In the genomic region with DNA sequence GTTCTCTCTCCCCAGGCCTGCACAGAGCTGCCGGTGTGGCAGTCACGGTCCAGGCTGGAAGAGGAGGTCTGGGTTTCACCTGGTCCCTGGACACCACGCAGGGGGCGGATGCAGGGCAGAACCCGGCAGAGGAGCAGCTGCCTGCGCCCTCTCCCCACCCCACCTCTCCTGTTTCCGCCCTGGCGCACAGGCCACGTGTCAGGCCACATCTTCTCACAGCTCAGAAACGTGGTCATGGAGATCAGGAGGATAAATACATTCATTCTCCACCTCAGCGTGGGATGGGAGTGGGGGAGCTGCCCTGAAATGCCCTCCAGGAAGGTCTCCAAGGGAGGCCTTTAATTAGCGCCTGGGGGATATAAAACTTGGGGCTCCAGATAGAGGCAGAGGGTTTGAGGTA, we compare ENCODE assay signal across 16 cellular contexts.
DNase-seq lines count a peak whose midpoint lies in the region; ATAC-seq, FAIRE-seq and TF ChIP-seq lines count a peak whose summit lies in the region.
"Had no signal": no experiment of that assay in that cellular context is flagged by ENCODE, and none has a peak within 500 bp of the region (broad histone marks: within the 10 kb centered on the region; RNA-seq: fewer than 3 reads in every experiment).

No MANE protein-coding gene starts in this region.

- no peak overlapping the region for H3K14ac ChIP-seq in H1 (ENCODE audit: insufficient read length)

- H3K18ac ChIP-seq in H1 (ENCODE audit: extremely low read depth, low read length) = no peak overlapping the region

- H2BK15ac ChIP-seq in H1 (ENCODE audit: low read length) = no peak overlapping the region

- POLR2A ChIA-PET in HepG2 (lab: Yijun Ruan, JAX) (no interaction called here), H1 (lab: Charles Lee; ENCODE audit: partially characterized antibody) (no interaction called here)

- H3K4ac ChIP-seq in H1 (replicated peaks; ENCODE audit: insufficient read length, low read depth, low read length) = no peak overlapping the region

- H3K9ac ChIP-seq in HepG2 (ENCODE audit: insufficient read depth, low read depth, low read length) = no peak overlapping the region
- H3K9ac ChIP-seq in H1 (replicated peaks in 1 of 4; ENCODE audit: extremely low read depth in 1 of 4, low read depth in 3 of 4, low read length in 3 of 4) = no peak overlapping the region
- H3K9ac ChIP-seq: BLaER1 treated with 17β-estradiol and CSF1 and Interleukin-3, amounts not matched to agents 10 nM and 100 nM had no signal

- no peak overlapping the region for H2BK120ac ChIP-seq in H1 (replicated peaks; ENCODE audit: low read depth, low read length)

- CTCF ChIA-PET in HepG2 (lab: Yijun Ruan, JAX; ENCODE audit: low intra/inter-chr PET ratio, low total read pairs) = interaction anchor here (1.8 kb wide), 1 partner anchor 243 kb away, joined by 12 read pairs; no protein-coding TSS in a partner anchor
- CTCF ChIA-PET in H1 (lab: Charles Lee; ENCODE audit: partially characterized antibody) = interaction anchor here (0.6 to 3.7 kb wide), 8 partner anchors 10 to 228 kb away, joined by 3 to 26 read pairs (median 6); no protein-coding TSS in a partner anchor

- H3K36me3 ChIP-seq in HepG2 (replicated peaks in 1 of 2; ENCODE audit: control insufficient read depth in 1 of 2, insufficient read depth in 2 of 2, low read length in 2 of 2) (no peaks in the 10 kb centered on the region), right lobe of liver (no peaks in the 10 kb centered on the region), H1 (ENCODE audit: control insufficient read depth in 2 of 4, insufficient read depth in 4 of 4, low read length in 3 of 4) (no peaks in the 10 kb centered on the region)
- H3K36me3 ChIP-seq: BLaER1 treated with 17β-estradiol and CSF1 and Interleukin-3, amounts not matched to agents 10 nM and 100 nM had no signal

- H3K9me3 ChIP-seq in HepG2 (ENCODE audit: low read length) (no peaks in the 10 kb centered on the region), right lobe of liver (no peaks in the 10 kb centered on the region), H1 (ENCODE audit: insufficient read depth in 2 of 2, low read depth in 1 of 2, low read length in 1 of 2) (no peaks in the 10 kb centered on the region)
- H3K9me3 ChIP-seq: BLaER1 treated with 17β-estradiol and CSF1 and Interleukin-3, amounts not matched to agents 10 nM and 100 nM had no signal

- BruUV-seq in HepG2 (replicated peaks; lab: Mats Ljungman, UMichigan) = no TSS peak

- no peak overlapping the region for H3K27ac ChIP-seq in HepG2 (ENCODE audit: extremely low read length, insufficient read depth, low read length)
- no peak overlapping the region for H3K27ac ChIP-seq in right lobe of liver
- H3K27ac ChIP-seq in H1 (ENCODE audit: low read depth, low read length) = no peak overlapping the region
- H3K27ac ChIP-seq: BLaER1 treated with 17β-estradiol and CSF1 and Interleukin-3, amounts not matched to agents 10 nM and 100 nM had no signal

- no peak overlapping the region for H3K56ac ChIP-seq in H1 (replicated peaks; ENCODE audit: insufficient read length, low read depth, low read length)

- H3K23ac ChIP-seq in H1 (ENCODE audit: insufficient read length) = no peak overlapping the region

- H2BK20ac ChIP-seq in H1 (ENCODE audit: low read length) = no peak overlapping the region

- H3K4me2 ChIP-seq in HepG2 (ENCODE audit: low read depth, low read length) (no peak overlapping the region), H1 (ENCODE audit: insufficient read depth in 1 of 2, low read depth in 2 of 2, low read length in 2 of 2) (no peak overlapping the region)
- H3K4me2 ChIP-seq: BLaER1 treated with 17β-estradiol and CSF1 and Interleukin-3, amounts not matched to agents 10 nM and 100 nM had no signal

- no peak for FAIRE-seq in HepG2 (lab: Jason Lieb, UNC)
- no peak for FAIRE-seq in H1 (lab: Jason Lieb, UNC)
- FAIRE-seq: GM12878 had no signal

- intact Hi-C loops in HepG2 (cut with micrococcal nuclease; ENCODE audit: unreplicated experiment) = loop anchor here (5.0 kb wide), 1 partner anchor 366 kb away; no protein-coding TSS in a partner anchor
- intact Hi-C loops in right lobe of liver (cut with DNase I) = no loop called here

- H3K4me3 ChIP-seq in HepG2 (replicated peaks in 1 of 3; ENCODE audit: insufficient read depth in 1 of 3, low read depth in 2 of 3, low read length in 3 of 3) (no peak overlapping the region), right lobe of liver (no peak overlapping the region), H1 (ENCODE audit: extremely low read depth in 1 of 4, insufficient read depth in 2 of 4, low read depth in 3 of 4, low read length in 4 of 4) (no peak overlapping the region)
- H3K4me3 ChIP-seq: BLaER1 treated with 17β-estradiol and CSF1 and Interleukin-3, amounts not matched to agents 10 nM and 100 nM; GM12878 had no signal

- no peak overlapping the region for H2BK5ac ChIP-seq in H1 (ENCODE audit: low read depth, low read length)

- H3K4me1 ChIP-seq in HepG2 (ENCODE audit: insufficient read depth, low read length) (no peaks in the 10 kb centered on the region), right lobe of liver (no peaks in the 10 kb centered on the region), H1 (replicated peaks in 1 of 4; ENCODE audit: control insufficient read depth in 3 of 4, insufficient read depth in 4 of 4, low read length in 3 of 4) (peaks cover 0 to 4% (median 2%) of the 10 kb centered on the region in 4 experiments; a peak in 2 of 7 replicates)
- H3K4me1 ChIP-seq: BLaER1 treated with 17β-estradiol and CSF1 and Interleukin-3, amounts not matched to agents 10 nM and 100 nM had no signal

- H3K79me2 ChIP-seq in HepG2 (ENCODE audit: insufficient read depth, low read length) (no peaks in the 10 kb centered on the region), H1 (ENCODE audit: control insufficient read depth in 1 of 2, insufficient read depth in 2 of 2, low read length in 2 of 2) (no peaks in the 10 kb centered on the region)

- no peak overlapping the region for H4K8ac ChIP-seq in H1 (ENCODE audit: extremely low read depth, insufficient read depth, low read length)

- in situ Hi-C loops in HepG2 (cut with HindIII; ENCODE audit: extremely low pct_ligation_motif_present, low pct_unique_long_range_greater_than_20kb) = loop anchor here (5.0 kb wide), 1 partner anchor 241 kb away; no protein-coding TSS in a partner anchor

- H3K27me3 ChIP-seq in HepG2 (ENCODE audit: control insufficient read depth in 1 of 2, insufficient read depth in 2 of 2, low read length in 2 of 2) = peaks cover 3 to 38% of the 10 kb centered on the region in 2 experiments; a peak in 3 of 5 replicates
- no peaks in the 10 kb centered on the region for H3K27me3 ChIP-seq in right lobe of liver
- no peaks in the 10 kb centered on the region for H3K27me3 ChIP-seq in H1 (replicated peaks in 1 of 4; ENCODE audit: control insufficient read depth in 3 of 4, extremely low read depth in 1 of 4, insufficient read depth in 3 of 4, low read length in 3 of 4)
- H3K27me3 ChIP-seq: BLaER1 treated with 17β-estradiol and CSF1 and Interleukin-3, amounts not matched to agents 10 nM and 100 nM had no signal

- TF ChIP-seq POLR2A in HepG2 (IDR thresholded peaks at IDR 0.05; ENCODE audit: insufficient read depth in 1 of 2, low read depth in 2 of 2, low read length in 2 of 2) (no peak), right lobe of liver (IDR thresholded peaks at IDR 0.05) (no peak), H1 (IDR thresholded peaks at IDR 0.05; ENCODE audit: control extremely low read depth in 1 of 2, low read depth in 2 of 2, low read length in 2 of 2) (no peak)

- DNase-seq in HepG2 (ENCODE audit: low spot score) (no peak), right lobe of liver (no peak), NCI-H526 treated with DMSO at 0.1 percent for 48 hours (lab: John Stamatoyannopoulos, UW) (peak; percentile 74), H1 (ENCODE audit: low read depth in 1 of 2, low spot score in 2 of 2) (no peak), SW 1271 (lab: John Stamatoyannopoulos, UW) (no peak)
- DNase-seq: 8988T; ACHN; CD4-positive, CD25-positive, alpha-beta regulatory T cell; DMS79; HCEC 1CT; IMR-90; KG1 had no signal

- ATAC-seq in HepG2 (peak; percentile 36), right lobe of liver (no peak), GM18870 (IDR thresholded peaks at IDR 0.05; ENCODE audit: unreplicated experiment) (no peak), HG02642 (IDR thresholded peaks at IDR 0.05; ENCODE audit: poor library complexity, unreplicated experiment) (no peak)

- 0 out of 2 replicates have a peak overlapping the region, but pooled peaks have one; percentile 28 for H2BK12ac ChIP-seq in H1 (ENCODE audit: low read depth, low read length)

- H4K20me1 ChIP-seq in HepG2 (ENCODE audit: insufficient read depth, low read length) = no peaks in the 10 kb centered on the region
- H4K20me1 ChIP-seq in H1 (replicated peaks in 1 of 2; ENCODE audit: control insufficient read depth in 1 of 2, insufficient read depth in 2 of 2, low read length in 2 of 2) = no peaks in the 10 kb centered on the region
- H4K20me1 ChIP-seq: BLaER1 treated with 17β-estradiol and CSF1 and Interleukin-3, amounts not matched to agents 10 nM and 100 nM had no signal

- no peaks in the 10 kb centered on the region for H3K23me2 ChIP-seq in H1 (ENCODE audit: low read depth, low read length)

- H4K91ac ChIP-seq in H1 (replicated peaks; ENCODE audit: insufficient read length, low read length) = peak overlapping the region; percentile 12

- H2AK5ac ChIP-seq in H1 (ENCODE audit: low read depth, low read length) = no peak overlapping the region

- no peak overlapping the region for H4K5ac ChIP-seq in H1 (ENCODE audit: insufficient read length, low read depth, low read length)

- no peaks in the 10 kb centered on the region for H3K79me1 ChIP-seq in H1 (ENCODE audit: low read depth, low read length)

- no peak overlapping the region for H2AFZ ChIP-seq in HepG2 (ENCODE audit: low read length)
- no peak overlapping the region for H2AFZ ChIP-seq in H1 (ENCODE audit: low read length)

- no peak for TF ChIP-seq EP300 in HepG2 (IDR thresholded peaks at IDR 0.05; ENCODE audit: low read depth in 2 of 2, low read length in 2 of 2)
- TF ChIP-seq EP300 in HepG2 (CRISPR knock-in tag; IDR thresholded peaks at IDR 0.05; ENCODE audit: borderline replicate concordance) = no peak
- TF ChIP-seq EP300 in H1 (IDR thresholded peaks at IDR 0.05; ENCODE audit: borderline replicate concordance in 1 of 2, low read depth in 2 of 2, low read length in 2 of 2) = no peak

- WGBS in HepG2 (ENCODE audit: low lambda C conversion rate) = 36% methylated on average over 6 of the region's 12 CpGs
- 74% methylated on average over 7 of the region's 12 CpGs for WGBS in right lobe of liver (ENCODE audit: insufficient coverage, low coverage, low lambda C conversion rate, missing lambda C conversion rate)
- 94% methylated on average over 12 of the region's 12 CpGs; no CpG with 5 or more reads in 1 of the 2 experiments for WGBS in H1 (ENCODE audit: extremely low coverage in 1 of 2, insufficient coverage in 1 of 2, insufficient read length in 1 of 2, insufficient replicate concordance in 2 of 2, low coverage in 1 of 2, low lambda C conversion rate in 2 of 2, missing lambda C conversion rate in 1 of 2), 2 experiments

- TF ChIP-seq CTCF in HepG2 (CRISPR knock-in tag; IDR thresholded peaks at IDR 0.05) (no peak), right lobe of liver (IDR thresholded peaks at IDR 0.05) (no peak), H1 (IDR thresholded peaks at IDR 0.05; ENCODE audit: control extremely low read depth in 1 of 3, insufficient read depth in 1 of 3, low read depth in 1 of 3, low read length in 3 of 3) (no peak)

- TF ChIP-seq RAD21 in HepG2 (CRISPR knock-in tag; IDR thresholded peaks at IDR 0.05) = no peak
- TF ChIP-seq RAD21 in H1 (IDR thresholded peaks at IDR 0.05 in 1 of 2, conservative IDR thresholded peaks at IDR 0.05 in 1 of 2; ENCODE audit: low read depth in 2 of 2, low read length in 2 of 2) = no peak
